Comparison of ENCODE assay signal across 9 cellular contexts in the genomic region with DNA sequence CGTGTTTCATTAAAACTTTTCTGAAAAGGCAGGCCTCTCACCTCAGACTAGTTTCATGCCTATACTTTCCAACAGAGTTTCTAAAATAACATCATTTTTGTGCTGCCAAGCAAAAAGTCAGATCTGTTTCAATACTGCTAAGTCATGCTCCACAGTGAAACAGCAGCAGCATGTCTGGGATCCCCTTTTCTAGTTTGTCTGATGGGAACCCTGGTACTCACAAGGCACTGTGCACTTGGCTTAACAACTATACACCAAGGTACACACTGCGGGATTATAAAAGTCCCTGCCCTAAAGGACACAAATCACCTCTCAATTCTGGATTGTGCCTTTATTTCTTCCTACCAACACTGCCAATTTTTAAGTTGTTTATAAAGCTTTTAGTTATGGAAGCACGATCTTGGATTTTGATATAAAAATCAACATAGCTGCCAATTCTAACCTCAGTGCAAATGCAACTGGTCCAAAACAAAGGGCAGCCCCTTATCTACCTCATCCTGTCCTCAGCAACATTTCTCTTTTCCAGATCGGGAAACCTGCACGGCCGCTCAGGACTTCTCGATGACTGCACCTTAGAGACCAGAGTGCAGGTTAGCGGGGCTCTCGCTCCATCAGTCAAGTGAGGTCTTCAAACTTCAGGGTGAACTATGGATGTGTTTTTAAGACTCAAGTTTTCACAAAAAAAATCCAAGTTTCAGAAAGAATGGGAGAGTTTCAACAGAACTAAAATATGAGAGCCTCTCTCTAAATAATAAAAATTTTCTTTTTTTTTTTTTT. TPM values are rescaled to one million over a fixed set of nuclear protein-coding genes. Genes with fewer than 3 reads are reported as not detected.
DNase-seq lines count a peak whose midpoint lies in the region; ATAC-seq and TF ChIP-seq lines count a peak whose summit lies in the region.
"Had no signal": no experiment of that assay in that cellular context is flagged by ENCODE, and none has a peak within 500 bp of the region (broad histone marks: within the 10 kb centered on the region; RNA-seq: fewer than 3 reads in every experiment).

No MANE protein-coding gene starts in this region.

- peak overlapping the region; percentile 52 for H2AFZ ChIP-seq in KMS-11 (ENCODE audit: low read depth)

- no peaks in the 10 kb centered on the region for H3K27me3 ChIP-seq in BLaER1 treated with 17β-estradiol and CSF1 and Interleukin-3, amounts not matched to agents 10 nM and 100 nM
- H3K27me3 ChIP-seq in KMS-11 (ENCODE audit: insufficient read depth, low read depth): no peaks in the 10 kb centered on the region

- H3K4me3 Mint-ChIP-seq in activated naive CD8-positive, alpha-beta T cell treated with anti-CD3 and anti-CD28 coated beads, Interleukin-2, amount 50 U/mL, for 24 hours: peak overlapping the region; percentile 86

- H3K4me2 ChIP-seq in BLaER1 treated with 17β-estradiol and CSF1 and Interleukin-3, amounts not matched to agents 10 nM and 100 nM: peak overlapping the region; percentile 81 to 94 (median 87)
- H3K4me2 ChIP-seq in KMS-11: peak overlapping the region; percentile 25

- peaks cover 41% of the 10 kb centered on the region for H3K4me1 Mint-ChIP-seq in activated naive CD8-positive, alpha-beta T cell treated with anti-CD3 and anti-CD28 coated beads, Interleukin-2, amount 50 U/mL, for 24 hours

- H3K9ac ChIP-seq in BLaER1 treated with 17β-estradiol and CSF1 and Interleukin-3, amounts not matched to agents 10 nM and 100 nM: peak overlapping the region; percentile 97 to 100 (median 99); a peak in 21 of 22 replicates
- peak overlapping the region; percentile 40; the same call in 1 of the 2 replicates for H3K9ac ChIP-seq in KMS-11

- H3K27me3 Mint-ChIP-seq in activated naive CD8-positive, alpha-beta T cell treated with anti-CD3 and anti-CD28 coated beads, Interleukin-2, amount 50 U/mL, for 24 hours: no peaks in the 10 kb centered on the region

- intact Hi-C loops in mucosa of descending colon (cut with DNase I, micrococcal nuclease): no loop called here

- DNase-seq in activated naive CD8-positive, alpha-beta T cell treated with anti-CD3 and anti-CD28 coated beads, Interleukin-2, amount 50 U/mL, for 24 hours: no peak
- DNase-seq in mucosa of descending colon: peak in 2 of 3 donors; percentile 22 to 42
- DNase-seq: central memory CD4-positive, alpha-beta T cell had no signal

- peaks cover 49 to 66% (median 60%) of the 10 kb centered on the region in 10 experiments for H3K4me1 ChIP-seq in BLaER1 treated with 17β-estradiol and CSF1 and Interleukin-3, amounts not matched to agents 10 nM and 100 nM
- H3K4me1 ChIP-seq in KMS-11 (ENCODE audit: low read depth, poor library complexity, severe bottlenecking): peaks cover 45% of the 10 kb centered on the region
- H3K4me1 ChIP-seq in mucosa of descending colon (ENCODE audit: low read depth): peaks cover 19% of the 10 kb centered on the region

- peaks cover 21 to 27% (median 25%) of the 10 kb centered on the region in 11 experiments for H3K36me3 ChIP-seq in BLaER1 treated with 17β-estradiol and CSF1 and Interleukin-3, amounts not matched to agents 10 nM and 100 nM
- H3K36me3 ChIP-seq in KMS-11 (ENCODE audit: insufficient read depth): peaks cover 21% of the 10 kb centered on the region; the same call in 1 of the 2 replicates
- peaks cover 13% of the 10 kb centered on the region for H3K36me3 ChIP-seq in mucosa of descending colon (ENCODE audit: low read depth)

- no peak for TF ChIP-seq CTCF in KMS-11 (conservative IDR thresholded peaks at IDR 0.05; ENCODE audit: low read depth, low read length)
- TF ChIP-seq CTCF in mucosa of descending colon (IDR thresholded peaks at IDR 0.05): no peak

- H4K20me1 ChIP-seq in BLaER1 treated with 17β-estradiol and CSF1 and Interleukin-3, amounts not matched to agents 10 nM and 100 nM: peaks cover 26 to 32% (median 29%) of the 10 kb centered on the region in 11 experiments
- H4K20me1 ChIP-seq in KMS-11 (ENCODE audit: insufficient read depth): no peaks in the 10 kb centered on the region

- H3K27ac Mint-ChIP-seq in activated naive CD8-positive, alpha-beta T cell treated with anti-CD3 and anti-CD28 coated beads, Interleukin-2, amount 50 U/mL, for 24 hours: peak overlapping the region; percentile 86

- H3K79me2 ChIP-seq in KMS-11 (ENCODE audit: insufficient read depth, low read depth): peaks cover 27% of the 10 kb centered on the region

- peak overlapping the region in 9 of 10 experiments; percentile 71 to 100 (median 98); a peak in 13 of 20 replicates for H3K4me3 ChIP-seq in BLaER1 treated with 17β-estradiol and CSF1 and Interleukin-3, amounts not matched to agents 10 nM and 100 nM
- H3K4me3 ChIP-seq in KMS-11 (IDR thresholded peaks at IDR 0.05; ENCODE audit: insufficient read depth, low read depth, low read length): no peak overlapping the region
- no peak overlapping the region for H3K4me3 ChIP-seq in mucosa of descending colon

- H3K9me3 Mint-ChIP-seq in activated naive CD8-positive, alpha-beta T cell treated with anti-CD3 and anti-CD28 coated beads, Interleukin-2, amount 50 U/mL, for 24 hours: no peaks in the 10 kb centered on the region

- H3K27ac ChIP-seq in BLaER1 treated with 17β-estradiol and CSF1 and Interleukin-3, amounts not matched to agents 10 nM and 100 nM: peak overlapping the region; percentile 97 to 100 (median 99); a peak in 21 of 22 replicates
- H3K27ac ChIP-seq in KMS-11: peak overlapping the region; percentile 92

- no peak for ATAC-seq in activated naive CD8-positive, alpha-beta T cell treated with anti-CD3 and anti-CD28 coated beads, Interleukin-2, amount 50 U/mL, for 24 hours
- ATAC-seq in mucosa of descending colon (no peak), HG02981 (IDR thresholded peaks at IDR 0.05; ENCODE audit: unreplicated experiment) (no peak), GM19035 (IDR thresholded peaks at IDR 0.05; ENCODE audit: unreplicated experiment) (no peak), HG03095 (IDR thresholded peaks at IDR 0.05; ENCODE audit: unreplicated experiment) (no peak)
- ATAC-seq in activated CD4-positive, CD25-positive, alpha-beta regulatory T cell treated with anti-CD3 and anti-CD28 coated beads, Interleukin-2, amount 50 U/mL, for 24 hours: no peak

- peaks cover 26% of the 10 kb centered on the region for H3K36me3 Mint-ChIP-seq in activated naive CD8-positive, alpha-beta T cell treated with anti-CD3 and anti-CD28 coated beads, Interleukin-2, amount 50 U/mL, for 24 hours (ENCODE audit: low read depth)

- no peaks in the 10 kb centered on the region for H3K9me3 ChIP-seq in BLaER1 treated with 17β-estradiol and CSF1 and Interleukin-3, amounts not matched to agents 10 nM and 100 nM (replicated peaks in 1 of 11)
- H3K9me3 ChIP-seq in mucosa of descending colon: no peaks in the 10 kb centered on the region

RNA-seq across cellular contexts. Expression of a gene that starts 1.7 kb away (rescaled TPM):
- total RNA-seq in mucosa of descending colon: 100 to 1,000 TPM; 255 to 342 (median 314) TPM

RNA-seq across cellular contexts. Expression of a gene that starts 52.9 kb away (rescaled TPM):
- total RNA-seq in mucosa of descending colon: 10 to 100 TPM; 60.8 to 85.7 (median 66.8) TPM

Comparison
In these comparisons a context has a peak if more than half of its experiments do, and no peak if none do; other contexts are left out.
1. H3K4me3 ChIP-seq: peak in BLaER1 treated with 17β-estradiol and CSF1 and Interleukin-3, amounts not matched to agents 10 nM and 100 nM (9 of 10); none in KMS-11 (single experiment) and mucosa of descending colon (single experiment).